Comparison of ENCODE assay signal across 1 cellular context in genomic region chr9:135850737-135851136, GRCh38.
TF ChIP-seq lines count a peak whose summit lies in the region.

No MANE protein-coding gene starts in this region.

TF ChIP-seq in HCT116, 20 proteins besides CTCF, POLR2A, EP300 and RAD21 (continued from another document):
- TF ChIP-seq TCF7L2 (IDR thresholded peaks at IDR 0.05; ENCODE audit: borderline replicate concordance, extremely low read depth, insufficient read depth, insufficient read length) = no peak
- no peak for TF ChIP-seq ATF3 (IDR thresholded peaks at IDR 0.05)
- no peak for TF ChIP-seq CBX3 (IDR thresholded peaks at IDR 0.05; ENCODE audit: low read depth)
- no peak for TF ChIP-seq YY1 (IDR thresholded peaks at IDR 0.05; ENCODE audit: extremely low read depth, insufficient replicate concordance, low read depth, low read length)
- no peak for TF ChIP-seq CEBPB (IDR thresholded peaks at IDR 0.05; ENCODE audit: low read depth)
- no peak for TF ChIP-seq SRF (IDR thresholded peaks at IDR 0.05; ENCODE audit: low read depth)
- no peak for TF ChIP-seq MAX (IDR thresholded peaks at IDR 0.05)
- no peak for TF ChIP-seq EGR1 (IDR thresholded peaks at IDR 0.05; ENCODE audit: low read depth)
- TF ChIP-seq POLR2AphosphoS5 (IDR thresholded peaks at IDR 0.05; ENCODE audit: low read depth, low read length) = no peak
- no peak for TF ChIP-seq JUND (IDR thresholded peaks at IDR 0.05)
- TF ChIP-seq, protein P1, sequence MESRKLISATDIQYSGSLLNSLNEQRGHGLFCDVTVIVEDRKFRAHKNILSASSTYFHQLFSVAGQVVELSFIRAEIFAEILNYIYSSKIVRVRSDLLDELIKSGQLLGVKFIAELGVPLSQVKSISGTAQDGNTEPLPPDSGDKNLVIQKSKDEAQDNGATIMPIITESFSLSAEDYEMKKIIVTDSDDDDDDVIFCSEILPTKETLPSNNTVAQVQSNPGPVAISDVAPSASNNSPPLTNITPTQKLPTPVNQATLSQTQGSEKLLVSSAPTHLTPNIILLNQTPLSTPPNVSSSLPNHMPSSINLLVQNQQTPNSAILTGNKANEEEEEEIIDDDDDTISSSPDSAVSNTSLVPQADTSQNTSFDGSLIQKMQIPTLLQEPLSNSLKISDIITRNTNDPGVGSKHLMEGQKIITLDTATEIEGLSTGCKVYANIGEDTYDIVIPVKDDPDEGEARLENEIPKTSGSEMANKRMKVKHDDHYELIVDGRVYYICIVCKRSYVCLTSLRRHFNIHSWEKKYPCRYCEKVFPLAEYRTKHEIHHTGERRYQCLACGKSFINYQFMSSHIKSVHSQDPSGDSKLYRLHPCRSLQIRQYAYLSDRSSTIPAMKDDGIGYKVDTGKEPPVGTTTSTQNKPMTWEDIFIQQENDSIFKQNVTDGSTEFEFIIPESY (IDR thresholded peaks at IDR 0.05; ENCODE audit: extremely low read depth, insufficient replicate concordance, low read length) = no peak
- TF ChIP-seq ZFX (IDR thresholded peaks at IDR 0.05) = no peak
- no peak for TF ChIP-seq ELF1 (IDR thresholded peaks at IDR 0.05; ENCODE audit: borderline replicate concordance, low read depth)
- TF ChIP-seq, protein P2, sequence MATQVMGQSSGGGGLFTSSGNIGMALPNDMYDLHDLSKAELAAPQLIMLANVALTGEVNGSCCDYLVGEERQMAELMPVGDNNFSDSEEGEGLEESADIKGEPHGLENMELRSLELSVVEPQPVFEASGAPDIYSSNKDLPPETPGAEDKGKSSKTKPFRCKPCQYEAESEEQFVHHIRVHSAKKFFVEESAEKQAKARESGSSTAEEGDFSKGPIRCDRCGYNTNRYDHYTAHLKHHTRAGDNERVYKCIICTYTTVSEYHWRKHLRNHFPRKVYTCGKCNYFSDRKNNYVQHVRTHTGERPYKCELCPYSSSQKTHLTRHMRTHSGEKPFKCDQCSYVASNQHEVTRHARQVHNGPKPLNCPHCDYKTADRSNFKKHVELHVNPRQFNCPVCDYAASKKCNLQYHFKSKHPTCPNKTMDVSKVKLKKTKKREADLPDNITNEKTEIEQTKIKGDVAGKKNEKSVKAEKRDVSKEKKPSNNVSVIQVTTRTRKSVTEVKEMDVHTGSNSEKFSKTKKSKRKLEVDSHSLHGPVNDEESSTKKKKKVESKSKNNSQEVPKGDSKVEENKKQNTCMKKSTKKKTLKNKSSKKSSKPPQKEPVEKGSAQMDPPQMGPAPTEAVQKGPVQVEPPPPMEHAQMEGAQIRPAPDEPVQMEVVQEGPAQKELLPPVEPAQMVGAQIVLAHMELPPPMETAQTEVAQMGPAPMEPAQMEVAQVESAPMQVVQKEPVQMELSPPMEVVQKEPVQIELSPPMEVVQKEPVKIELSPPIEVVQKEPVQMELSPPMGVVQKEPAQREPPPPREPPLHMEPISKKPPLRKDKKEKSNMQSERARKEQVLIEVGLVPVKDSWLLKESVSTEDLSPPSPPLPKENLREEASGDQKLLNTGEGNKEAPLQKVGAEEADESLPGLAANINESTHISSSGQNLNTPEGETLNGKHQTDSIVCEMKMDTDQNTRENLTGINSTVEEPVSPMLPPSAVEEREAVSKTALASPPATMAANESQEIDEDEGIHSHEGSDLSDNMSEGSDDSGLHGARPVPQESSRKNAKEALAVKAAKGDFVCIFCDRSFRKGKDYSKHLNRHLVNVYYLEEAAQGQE (IDR thresholded peaks at IDR 0.05; ENCODE audit: low read depth) = no peak
